ENCODE assay signal across 1 cellular context in the genomic region with DNA sequence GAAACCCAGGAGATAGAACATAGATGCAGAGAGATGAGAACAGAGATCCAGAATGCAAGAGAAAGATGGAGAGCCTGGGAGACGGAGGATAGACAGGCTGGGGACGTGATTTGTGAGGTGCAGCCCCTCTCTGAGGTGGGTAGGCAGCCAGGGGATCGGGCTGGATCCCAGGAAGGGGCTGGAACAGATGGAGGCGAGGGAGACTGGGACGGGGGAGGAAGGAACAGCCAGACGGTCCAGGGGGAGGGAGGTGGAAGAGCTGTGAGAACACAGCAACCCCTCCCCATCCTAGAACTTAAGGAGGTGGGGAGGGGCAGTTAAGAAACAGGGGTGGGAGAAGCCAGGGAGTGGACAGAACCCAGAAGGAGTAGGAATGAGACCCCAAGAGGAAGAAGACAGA.
TF ChIP-seq lines count a peak whose summit lies in the region.

No MANE protein-coding gene starts in this region.

TF ChIP-seq in H1, 55 proteins besides CTCF, POLR2A, EP300 and RAD21:
- TF ChIP-seq EGR1 (IDR thresholded peaks at IDR 0.05; ENCODE audit: borderline replicate concordance, low read depth, low read length) = no peak
- TF ChIP-seq SP2 (IDR thresholded peaks at IDR 0.05; ENCODE audit: low read length) = no peak
- TF ChIP-seq CHD1 (IDR thresholded peaks at IDR 0.05; ENCODE audit: low read depth, low read length) = no peak
- no peak for TF ChIP-seq POU5F1 (IDR thresholded peaks at IDR 0.05; ENCODE audit: low read depth, low read length)
- TF ChIP-seq, protein P1, sequence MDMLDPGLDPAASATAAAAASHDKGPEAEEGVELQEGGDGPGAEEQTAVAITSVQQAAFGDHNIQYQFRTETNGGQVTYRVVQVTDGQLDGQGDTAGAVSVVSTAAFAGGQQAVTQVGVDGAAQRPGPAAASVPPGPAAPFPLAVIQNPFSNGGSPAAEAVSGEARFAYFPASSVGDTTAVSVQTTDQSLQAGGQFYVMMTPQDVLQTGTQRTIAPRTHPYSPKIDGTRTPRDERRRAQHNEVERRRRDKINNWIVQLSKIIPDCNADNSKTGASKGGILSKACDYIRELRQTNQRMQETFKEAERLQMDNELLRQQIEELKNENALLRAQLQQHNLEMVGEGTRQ (IDR thresholded peaks at IDR 0.05; ENCODE audit: low read length) = no peak
- TF ChIP-seq BACH1 (IDR thresholded peaks at IDR 0.05; ENCODE audit: low read length) = no peak
TF ChIP-seq in H1: peak in this region for 0.
